Comparison of ENCODE assay signal across 13 cellular contexts in the genomic region with DNA sequence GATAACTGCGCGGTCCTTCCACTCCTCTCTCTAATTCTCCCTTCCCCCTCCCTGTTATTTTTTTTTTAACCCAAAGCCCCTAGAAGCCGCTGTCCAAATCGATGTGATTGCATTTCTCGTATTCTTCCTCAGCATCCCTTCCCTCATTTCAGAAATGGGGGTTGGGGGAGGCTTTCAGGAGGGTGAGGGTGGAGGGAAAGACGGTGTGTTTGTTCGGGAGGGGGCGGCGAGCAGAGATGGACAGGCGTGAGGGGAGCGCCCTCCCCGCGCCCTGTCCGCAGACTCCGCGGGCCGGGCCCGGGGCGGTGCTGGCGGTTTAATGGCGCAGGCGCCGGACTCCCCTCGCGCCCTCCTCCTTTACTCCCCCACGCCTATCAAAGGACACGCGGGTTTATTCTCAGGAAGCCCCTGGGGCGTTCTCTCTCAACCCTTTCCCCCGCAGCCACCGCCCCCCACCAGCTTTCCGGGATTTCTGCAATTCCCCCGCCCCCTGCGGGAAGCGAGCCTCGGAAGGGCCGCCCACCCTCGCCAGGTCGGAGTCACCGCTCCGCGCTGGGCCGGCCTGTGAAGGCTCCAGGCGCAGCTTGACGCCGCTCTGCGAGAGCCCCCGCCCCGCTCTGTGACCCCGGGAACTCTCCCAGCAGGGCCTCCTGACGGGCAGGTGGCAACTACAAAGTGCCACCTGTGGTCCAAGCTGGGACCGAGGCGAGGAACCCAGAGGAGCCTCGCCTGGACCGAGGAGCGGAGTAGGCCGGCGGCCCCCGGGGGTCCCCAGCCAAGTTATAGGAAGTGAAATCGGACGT. TPM values are rescaled to one million over a fixed set of nuclear protein-coding genes. Genes with fewer than 3 reads are reported as not detected.
A peak's percentile ranks its signal among the peaks of the same experiment; 100 is the strongest.
DNase-seq lines count a peak whose midpoint lies in the region; ATAC-seq, FAIRE-seq and TF ChIP-seq lines count a peak whose summit lies in the region.
"Had no signal": no experiment of that assay in that cellular context is flagged by ENCODE, and none has a peak within 500 bp of the region (broad histone marks: within the 10 kb centered on the region; RNA-seq: fewer than 3 reads in every experiment).

No MANE protein-coding gene starts in this region.

- peaks cover 41% of the 10 kb centered on the region for H3K27me3 ChIP-seq in iPS-20b (ENCODE audit: insufficient read depth, low read length)

- ATAC-seq in Right ventricle myocardium superior (ENCODE audit: poor library complexity) (peak; percentile 22), left ventricle myocardium superior (no peak)

- H3K27ac Mint-ChIP-seq in activated T-helper 2 cell treated with anti-CD3 and anti-CD28 coated beads, Interferon-gamma antibody, Interleukin-2, Interleukin-4, amounts not matched to agents 10 μg/mL and 5 μg/mL and 100 μg/mL, durations not matched to agents 14 hours and 24 hours and 36 hours = no peak overlapping the region
- H3K27ac Mint-ChIP-seq: IgD-negative memory B cell had no signal

- no peaks in the 10 kb centered on the region; the same call in 1 of the 2 replicates for H3K4me1 ChIP-seq in iPS-20b (ENCODE audit: insufficient read depth, low read length)

- DNase-seq in Right ventricle myocardium superior (no peak), left ventricle myocardium superior (no peak), OCI-M2 (lab: John Stamatoyannopoulos, UW; ENCODE audit: unreplicated experiment) (no peak), HTR-8/SVneo (ENCODE audit: insufficient read length, low spot score) (no peak), AG08396 (ENCODE audit: low spot score) (no peak)
- DNase-seq in activated T-helper 2 cell treated with anti-CD3 and anti-CD28 coated beads, Interferon-gamma antibody, Interleukin-2, Interleukin-4, amounts not matched to agents 10 μg/mL and 5 μg/mL and 100 μg/mL, durations not matched to agents 14 hours and 24 hours and 36 hours (ENCODE audit: low spot score) = no peak
- DNase-seq: activated T-cell treated with anti-CD3 and anti-CD28 coated beads, Interleukin-2, amount 50 U/mL, for 1 hour; OCI-M1; stimulated activated CD4-positive, alpha-beta T cell treated with anti-CD3 and anti-CD28 coated beads, Interleukin-12 subunit alpha, Interleukin-12 subunit beta, amount 100 ng/mL, for 4 hours had no signal

- no peaks in the 10 kb centered on the region for H3K9me3 ChIP-seq in iPS-20b (ENCODE audit: insufficient read depth, low read depth, low read length)

- FAIRE-seq in HTR-8/SVneo (lab: Jason Lieb, UNC) = no peak

- peak overlapping the region; percentile 53; the same call in 1 of the 2 replicates for H3K9ac ChIP-seq in iPS-20b (ENCODE audit: low read depth, low read length)

- no peaks in the 10 kb centered on the region for H3K36me3 ChIP-seq in iPS-20b (ENCODE audit: insufficient read depth, low read depth, low read length)
- H3K36me3 ChIP-seq: brain microvascular endothelial cell had no signal

- TF ChIP-seq CTCF in VCaP (conservative IDR thresholded peaks at IDR 0.05) = no peak

- H3K4me3 Mint-ChIP-seq in activated T-helper 2 cell treated with anti-CD3 and anti-CD28 coated beads, Interferon-gamma antibody, Interleukin-2, Interleukin-4, amounts not matched to agents 10 μg/mL and 5 μg/mL and 100 μg/mL, durations not matched to agents 14 hours and 24 hours and 36 hours (ENCODE audit: low read depth) = no peak overlapping the region

- H3K4me3 ChIP-seq in iPS-20b (ENCODE audit: low read length) = peak overlapping the region; percentile 80

- H3K27ac ChIP-seq in VCaP (peak overlapping the region; percentile 74; the same call in 1 of the 2 replicates), iPS-20b (ENCODE audit: low read length) (no peak overlapping the region)
- H3K27ac ChIP-seq: brain microvascular endothelial cell had no signal

- H3K4me1 Mint-ChIP-seq in activated T-helper 2 cell treated with anti-CD3 and anti-CD28 coated beads, Interferon-gamma antibody, Interleukin-2, Interleukin-4, amounts not matched to agents 10 μg/mL and 5 μg/mL and 100 μg/mL, durations not matched to agents 14 hours and 24 hours and 36 hours (ENCODE audit: low read depth) = no peaks in the 10 kb centered on the region

- no peaks in the 10 kb centered on the region for H3K36me3 Mint-ChIP-seq in activated T-helper 2 cell treated with anti-CD3 and anti-CD28 coated beads, Interferon-gamma antibody, Interleukin-2, Interleukin-4, amounts not matched to agents 10 μg/mL and 5 μg/mL and 100 μg/mL, durations not matched to agents 14 hours and 24 hours and 36 hours (ENCODE audit: low read depth)

- no peaks in the 10 kb centered on the region for H3K9me3 Mint-ChIP-seq in activated T-helper 2 cell treated with anti-CD3 and anti-CD28 coated beads, Interferon-gamma antibody, Interleukin-2, Interleukin-4, amounts not matched to agents 10 μg/mL and 5 μg/mL and 100 μg/mL, durations not matched to agents 14 hours and 24 hours and 36 hours

- intact Hi-C loops in Right ventricle myocardium superior (cut with DNase I) (no loop called here), left ventricle myocardium superior (cut with micrococcal nuclease) (no loop called here)
- intact Hi-C loops in activated T-helper 2 cell treated with anti-CD3 and anti-CD28 coated beads, Interferon-gamma antibody, Interleukin-2, Interleukin-4, amounts not matched to agents 10 μg/mL and 5 μg/mL and 100 μg/mL, durations not matched to agents 14 hours and 24 hours and 36 hours (cut with micrococcal nuclease) = loop anchor here (5.0 kb wide), 1 partner anchor 79 kb away; no protein-coding TSS in a partner anchor

- H3K27me3 Mint-ChIP-seq in activated T-helper 2 cell treated with anti-CD3 and anti-CD28 coated beads, Interferon-gamma antibody, Interleukin-2, Interleukin-4, amounts not matched to agents 10 μg/mL and 5 μg/mL and 100 μg/mL, durations not matched to agents 14 hours and 24 hours and 36 hours (ENCODE audit: low read depth) = peaks cover 34% of the 10 kb centered on the region

RNA-seq across cellular contexts. Expression of a gene that starts 1.0 kb away (rescaled TPM):
- total RNA-seq in Right ventricle myocardium superior (not detected), left ventricle myocardium superior (not detected)
- not detected in 2 replicates for total RNA-seq in activated T-helper 2 cell treated with anti-CD3 and anti-CD28 coated beads, Interferon-gamma antibody, Interleukin-2, Interleukin-4, amounts not matched to agents 10 μg/mL and 5 μg/mL and 100 μg/mL, durations not matched to agents 14 hours and 24 hours and 36 hours
